Comparison of ENCODE assay signal across 38 cellular contexts in the genomic region with DNA sequence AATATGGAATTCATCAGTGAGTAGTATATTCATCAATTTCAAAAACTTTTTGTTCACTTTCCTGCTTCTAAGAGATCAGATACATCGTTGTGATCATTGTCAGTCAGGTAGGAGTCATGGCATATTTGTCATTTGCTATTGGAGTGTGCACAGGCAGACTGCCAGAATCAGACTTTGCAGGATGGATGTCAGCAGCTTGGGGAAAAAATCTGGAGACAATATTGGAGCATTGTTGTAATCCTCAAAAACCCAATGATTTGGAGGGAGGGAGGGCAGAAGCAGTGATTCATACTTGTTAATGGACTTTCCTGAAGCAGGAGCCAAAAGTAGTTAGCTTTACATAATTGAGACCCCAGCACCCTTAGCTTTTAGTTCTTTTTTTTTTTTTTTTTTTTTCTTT. TPM values are rescaled to one million over a fixed set of nuclear protein-coding genes. Genes with fewer than 3 reads are reported as not detected.
"Had no signal": no experiment of that assay in that cellular context is flagged by ENCODE, and none has a peak within 500 bp of the region (broad histone marks: within the 10 kb centered on the region; RNA-seq: fewer than 3 reads in every experiment).

No MANE protein-coding gene starts in this region.

- DNase-seq: activated B cell treated with CpG ODN at 0.5 μM for 24 hours; activated CD4-positive, alpha-beta memory T cell treated with anti-CD3 and anti-CD28 coated beads for 36 hours; activated CD4-positive, alpha-beta T cell treated with anti-CD3 and anti-CD28 coated beads for 4 hours; activated CD4-positive, alpha-beta T cell treated with anti-CD3 and anti-CD28 coated beads, Interleukin-2, amount 50 U/mL, for 1 hour; activated CD4-positive, CD25-positive, alpha-beta regulatory T cell treated with anti-CD3 and anti-CD28 coated beads, Interleukin-2, amount 50 U/mL, for 72 hours; activated CD8-positive, alpha-beta memory T cell treated with anti-CD3 and anti-CD28 coated beads, Interleukin-2, amount 50 U/mL, for 4 hours; activated effector memory CD4-positive, alpha-beta T cell treated with Interleukin-2 at 50 U/mL for 16 hours; activated naive CD4-positive, alpha-beta T cell; activated naive CD8-positive, alpha-beta T cell treated with anti-CD3 and anti-CD28 coated beads, Interleukin-2, amount 10 ng/mL, durations not matched to agents 7 days and 5 days; activated T-cell treated with anti-CD3 and anti-CD28 coated beads for 4 hours; activated T-cell treated with anti-CD3 and anti-CD28 coated beads, Interleukin-2, amount 50 U/mL, for 48 hours; amygdala; body of pancreas; Kasumi-1; MG63; NCI-H1048; NCI-H1105 treated with DMSO at 0.1 percent for 48 hours; NCI-H1436; NCI-H1694; NCI-H2029; NCI-H345; NCI-H524 treated with DMSO at 0.1 percent for 48 hours; NK-92 treated with Interleukin-12 subunit alpha and Interleukin-12 subunit beta, amount 100 ng/mL, for 24 hours; PC-9; SIG-M5; SW 1271; T-helper 1 cell; T-helper 2 cell; T-helper 9 cell had no signal

- H3K4me2 ChIP-seq: PC-9 had no signal

- H2AFZ ChIP-seq: PC-9 had no signal

- H3K36me3 ChIP-seq: ascending aorta, breast epithelium had no signal

- H3K9me3 Mint-ChIP-seq: activated B cell treated with CpG ODN at 0.5 μM for 24 hours; activated CD4-positive, alpha-beta memory T cell treated with anti-CD3 and anti-CD28 coated beads for 36 hours; activated naive CD4-positive, alpha-beta T cell treated with anti-CD3 and anti-CD28 coated beads, Interleukin-2, amount 50 U/mL, for 24 hours had no signal

- H3K27ac Mint-ChIP-seq: activated B cell treated with CpG ODN at 0.5 μM for 24 hours; activated CD4-positive, alpha-beta memory T cell treated with anti-CD3 and anti-CD28 coated beads for 36 hours; activated naive CD4-positive, alpha-beta T cell treated with anti-CD3 and anti-CD28 coated beads, Interleukin-2, amount 50 U/mL, for 24 hours; activated naive CD8-positive, alpha-beta T cell treated with anti-CD3 and anti-CD28 coated beads, Interleukin-2, amount 10 ng/mL, durations not matched to agents 7 days and 5 days had no signal

- H3K27me3 ChIP-seq: ascending aorta, body of pancreas, MG63 had no signal

- H3K4me1 ChIP-seq: ascending aorta, body of pancreas, breast epithelium had no signal

- H3K4me1 Mint-ChIP-seq: activated B cell treated with CpG ODN at 0.5 μM for 24 hours; activated naive CD4-positive, alpha-beta T cell treated with anti-CD3 and anti-CD28 coated beads, Interleukin-2, amount 50 U/mL, for 24 hours; activated naive CD8-positive, alpha-beta T cell treated with anti-CD3 and anti-CD28 coated beads, Interleukin-2, amount 10 ng/mL, durations not matched to agents 7 days and 5 days had no signal

- ATAC-seq: body of pancreas, Right ventricle myocardium inferior, SK-N-SH treated with all-trans-retinoic acid at 6 μM for 48 hours had no signal

- H3K4me3 ChIP-seq: ascending aorta, body of pancreas, breast epithelium, MG63, PC-9 had no signal

- FAIRE-seq: RCC 7860 had no signal

- H3K9me3 ChIP-seq: ascending aorta, body of pancreas, breast epithelium, MG63 had no signal

- H3K27ac ChIP-seq: ascending aorta, body of pancreas, breast epithelium, PC-9, RWPE1, VCaP had no signal

- H3K27me3 Mint-ChIP-seq: activated B cell treated with CpG ODN at 0.5 μM for 24 hours; activated CD4-positive, alpha-beta memory T cell treated with anti-CD3 and anti-CD28 coated beads for 36 hours; activated naive CD4-positive, alpha-beta T cell treated with anti-CD3 and anti-CD28 coated beads, Interleukin-2, amount 50 U/mL, for 24 hours; activated naive CD8-positive, alpha-beta T cell treated with anti-CD3 and anti-CD28 coated beads, Interleukin-2, amount 10 ng/mL, durations not matched to agents 7 days and 5 days had no signal

- H3K4me3 Mint-ChIP-seq: activated B cell treated with CpG ODN at 0.5 μM for 24 hours; activated CD4-positive, alpha-beta memory T cell treated with anti-CD3 and anti-CD28 coated beads for 36 hours; activated naive CD4-positive, alpha-beta T cell treated with anti-CD3 and anti-CD28 coated beads, Interleukin-2, amount 50 U/mL, for 24 hours; activated naive CD8-positive, alpha-beta T cell treated with anti-CD3 and anti-CD28 coated beads, Interleukin-2, amount 10 ng/mL, durations not matched to agents 7 days and 5 days had no signal

RNA-seq across cellular contexts. Expression of a gene that starts 59.6 kb away (rescaled TPM):
- total RNA-seq: body of pancreas, cardiac septum, Right ventricle myocardium inferior had no signal
